Comparison of ENCODE assay signal across 1 cellular context in genomic region chr11:78392854-78393253, GRCh38.
TF ChIP-seq lines count a peak whose summit lies in the region.

No MANE protein-coding gene starts in this region.

TF ChIP-seq in K562, 482 proteins besides CTCF, POLR2A, EP300 and RAD21 (continues in another document):
- TF ChIP-seq FOXP4 (CRISPR knock-in tag; IDR thresholded peaks at IDR 0.05; ENCODE audit: borderline replicate concordance) (no peak), CREB5 (CRISPR knock-in tag; IDR thresholded peaks at IDR 0.05) (no peak), ZNF217 (CRISPR knock-in tag; IDR thresholded peaks at IDR 0.05) (no peak), SRSF3 (IDR thresholded peaks at IDR 0.05; ENCODE audit: insufficient read depth, low read length) (no peak), BDP1 (IDR thresholded peaks at IDR 0.05; ENCODE audit: insufficient read depth, insufficient read length) (no peak), POLR2G (IDR thresholded peaks at IDR 0.05; ENCODE audit: low read depth, low read length) (no peak), TCF15 (CRISPR knock-in tag; IDR thresholded peaks at IDR 0.05) (no peak), RERE (CRISPR knock-in tag; IDR thresholded peaks at IDR 0.05; ENCODE audit: borderline replicate concordance) (no peak), REST (CRISPR knock-in tag; IDR thresholded peaks at IDR 0.05; ENCODE audit: low read depth) (no peak), CAMTA2 (CRISPR knock-in tag; conservative IDR thresholded peaks at IDR 0.05) (no peak), CGGBP1 (CRISPR knock-in tag; IDR thresholded peaks at IDR 0.05) (no peak), MTA3 (IDR thresholded peaks at IDR 0.05; ENCODE audit: borderline replicate concordance) (0 out of 2 replicates have a peak, but pooled peaks have one; percentile 31), HDAC3 (IDR thresholded peaks at IDR 0.05; ENCODE audit: borderline replicate concordance, partially characterized antibody) (no peak), ETV5 (CRISPR knock-in tag; IDR thresholded peaks at IDR 0.05; ENCODE audit: low read depth) (no peak), SIRT6 (IDR thresholded peaks at IDR 0.05; ENCODE audit: low read depth, low read length) (no peak), BACH1 (tag; IDR thresholded peaks at IDR 0.05) (peak; percentile 55; the same call in 1 of the 2 replicates), ZNF23 (CRISPR knock-in tag; IDR thresholded peaks at IDR 0.05) (no peak), TBP (optimal IDR thresholded peaks at IDR 0.05; ENCODE audit: low read depth, low read length) (no peak), MTA1 (IDR thresholded peaks at IDR 0.05; ENCODE audit: borderline replicate concordance) (no peak), NFYB (IDR thresholded peaks at IDR 0.05; ENCODE audit: extremely low read depth, insufficient read length) (no peak), VEZF1 (CRISPR knock-in tag; IDR thresholded peaks at IDR 0.05) (no peak), MGA (IDR thresholded peaks at IDR 0.05) (no peak), BRD9 (IDR thresholded peaks at IDR 0.05; ENCODE audit: low read depth, partially characterized antibody) (no peak)
